9 cellular contexts compared by ENCODE assay signal in genomic region chr7:100801833-100802568, GRCh38. TPM values are rescaled to one million over a fixed set of nuclear protein-coding genes. Genes with fewer than 3 reads are reported as not detected.
DNase-seq lines count a peak whose midpoint lies in the region; ATAC-seq and TF ChIP-seq lines count a peak whose summit lies in the region.
"Had no signal": no experiment of that assay in that cellular context is flagged by ENCODE, and none has a peak within 500 bp of the region (broad histone marks: within the 10 kb centered on the region; RNA-seq: fewer than 3 reads in every experiment).

No MANE protein-coding gene starts in this region.

- H3K27ac ChIP-seq in HEK293 (ENCODE audit: extremely low read depth, low read depth, low read length) (no peak overlapping the region), SJCRH30 (peak overlapping the region; percentile 38), suprapubic skin (peak overlapping the region; percentile 77)
- H3K27ac ChIP-seq: parathyroid adenoma had no signal

- ATAC-seq in GM21825 (IDR thresholded peaks at IDR 0.05; ENCODE audit: unreplicated experiment): no peak

- no peaks in the 10 kb centered on the region for H3K27me3 ChIP-seq in SJCRH30
- H3K27me3 ChIP-seq in suprapubic skin: no peaks in the 10 kb centered on the region

- peak; percentile 98 for DNase-seq in SJCRH30
- DNase-seq in foreskin melanocyte: peak; percentile 85
- peak in 1 of 2 donors; percentile 76 for DNase-seq in suprapubic skin (ENCODE audit: low spot score in 2 of 2)
- no peak for DNase-seq in Ammon's horn (ENCODE audit: low spot score)
- no peak for DNase-seq in occipital lobe (lab: John Stamatoyannopoulos, UW)
- DNase-seq in GDM1 (lab: John Stamatoyannopoulos, UW): no peak

- no peak for TF ChIP-seq POLR2A in suprapubic skin (IDR thresholded peaks at IDR 0.05)

- WGBS in suprapubic skin: 20% methylated on average over 17 of the region's 18 CpGs

- POLR2A ChIA-PET in HEK293 (lab: Yijun Ruan, JAX): interaction anchor here (0.9 to 3.0 kb wide), 5 partner anchors 25 to 365 kb away, joined by 3 to 15 read pairs (median 3); partner anchors contain the start of genes EPHB4, SLC12A9 and SRRT

- peaks cover 9% of the 10 kb centered on the region for H3K4me1 ChIP-seq in HEK293 (ENCODE audit: control insufficient read depth, insufficient read depth, low read length)
- H3K4me1 ChIP-seq in SJCRH30: peaks cover 19% of the 10 kb centered on the region
- H3K4me1 ChIP-seq in suprapubic skin: peaks cover 33% of the 10 kb centered on the region
- H3K4me1 ChIP-seq: parathyroid adenoma had no signal

- TF ChIP-seq EP300 in suprapubic skin (IDR thresholded peaks at IDR 0.05): no peak

- TF ChIP-seq CTCF in HEK293 (tag by site-specific recombination; IDR thresholded peaks at IDR 0.05): no peak
- no peak for TF ChIP-seq CTCF in suprapubic skin (IDR thresholded peaks at IDR 0.05)

- H3K36me3 ChIP-seq in HEK293 (ENCODE audit: control insufficient read depth in 2 of 2, insufficient read depth in 1 of 2, low read length in 2 of 2): peaks cover 18 to 32% of the 10 kb centered on the region in 2 experiments; a peak in 2 of 3 replicates
- H3K36me3 ChIP-seq in SJCRH30: peaks cover 25% of the 10 kb centered on the region; the same call in 1 of the 2 replicates
- peaks cover 27% of the 10 kb centered on the region for H3K36me3 ChIP-seq in suprapubic skin

- H3K9me3 ChIP-seq in HEK293 (ENCODE audit: control insufficient read depth, insufficient read depth, low read depth, low read length) (no peaks in the 10 kb centered on the region), SJCRH30 (replicated peaks) (no peaks in the 10 kb centered on the region), suprapubic skin (no peaks in the 10 kb centered on the region)

- CTCF ChIA-PET in HEK293 (lab: Yijun Ruan, JAX): interaction anchor here (0.6 to 5.8 kb wide), 6 partner anchors 19 to 322 kb away, joined by 3 to 95 read pairs (median 4); partner anchors contain the start of gene SLC12A9

- no peak overlapping the region for H3K4me3 ChIP-seq in HEK293 (ENCODE audit: low read depth, low read length)
- no peak overlapping the region for H3K4me3 ChIP-seq in SJCRH30
- no peak overlapping the region for H3K4me3 ChIP-seq in suprapubic skin

TF ChIP-seq in HEK293, 187 proteins besides CTCF, POLR2A, EP300 and RAD21 (continues in another document):
- TF ChIP-seq ZNF48 (tag by site-specific recombination; IDR thresholded peaks at IDR 0.05): no peak
- no peak for TF ChIP-seq AEBP2 (tag by site-specific recombination; IDR thresholded peaks at IDR 0.05; ENCODE audit: borderline replicate concordance)
- TF ChIP-seq KLF17 (tag by site-specific recombination; IDR thresholded peaks at IDR 0.05): peak; percentile 91
- no peak for TF ChIP-seq ZBTB21 (tag by site-specific recombination; IDR thresholded peaks at IDR 0.05)
- TF ChIP-seq ZNF701 (tag by site-specific recombination; IDR thresholded peaks at IDR 0.05): no peak
- no peak for TF ChIP-seq INSM2 (tag by site-specific recombination; IDR thresholded peaks at IDR 0.05)
- no peak for TF ChIP-seq ZBTB7A (tag by site-specific recombination; IDR thresholded peaks at IDR 0.05; ENCODE audit: low read depth)
- no peak for TF ChIP-seq EGR2 (tag by site-specific recombination; IDR thresholded peaks at IDR 0.05; ENCODE audit: low read depth)
- TF ChIP-seq ZNF184 (tag by site-specific recombination; IDR thresholded peaks at IDR 0.05): no peak
- TF ChIP-seq TCF7L2 (IDR thresholded peaks at IDR 0.05; ENCODE audit: borderline replicate concordance, low read depth, low read length): no peak
- peak; percentile 33; the same call in 1 of the 2 replicates for TF ChIP-seq ZNF394 (tag by site-specific recombination; IDR thresholded peaks at IDR 0.05; ENCODE audit: borderline replicate concordance)
- TF ChIP-seq IKZF3 (tag by site-specific recombination; IDR thresholded peaks at IDR 0.05): no peak
- TF ChIP-seq OVOL3 (tag by site-specific recombination; IDR thresholded peaks at IDR 0.05): no peak
- TF ChIP-seq ZNF555 (tag by site-specific recombination; conservative IDR thresholded peaks at IDR 0.05): no peak
- TF ChIP-seq PRDM1 (tag by site-specific recombination; IDR thresholded peaks at IDR 0.05): no peak
- no peak for TF ChIP-seq ZBTB6 (tag by site-specific recombination; IDR thresholded peaks at IDR 0.05)
- TF ChIP-seq ZNF362 (tag by site-specific recombination; IDR thresholded peaks at IDR 0.05): peak; percentile 59; the same call in 1 of the 2 replicates
- peak; percentile 23; the same call in 1 of the 2 replicates for TF ChIP-seq ZNF548 (tag by site-specific recombination; IDR thresholded peaks at IDR 0.05)
- no peak for TF ChIP-seq ZNF175 (tag by site-specific recombination; IDR thresholded peaks at IDR 0.05)

RNA-seq across cellular contexts. Expression of gene EPHB4, which starts 25.3 kb away (rescaled TPM):
- 61.7 and 62.3 TPM in 2 replicates for total RNA-seq in SJCRH30 (2014; rRNA removed; shearing (Covaris generic))
- total RNA-seq in suprapubic skin: 10 to 100 TPM; 58.1 to 84.6 (median 81.6) TPM
- 8.4 TPM for total RNA-seq in occipital lobe

RNA-seq across cellular contexts. Expression of gene SLC12A9, which starts 50.5 kb away (rescaled TPM):
- total RNA-seq in SJCRH30 (2014; rRNA removed; shearing (Covaris generic)): 12.2 and 15.0 TPM in 2 replicates
- 10 to 100 TPM; 22.5 to 33.8 (median 26.4) TPM for total RNA-seq in suprapubic skin
- 30.1 TPM for total RNA-seq in occipital lobe

Comparison
In these comparisons a context has a peak if more than half of its experiments do, and no peak if none do; other contexts are left out.
1. DNase-seq: peak in SJCRH30 (2 of 2) and foreskin melanocyte (single experiment); none in Ammon's horn (single experiment), occipital lobe (single experiment) and GDM1 (single experiment).